Comparison of ENCODE assay signal across 15 cellular contexts in genomic region chr11:121329786-121330395, GRCh38.
"Had no signal": no experiment of that assay in that cellular context is flagged by ENCODE, and none has a peak within 500 bp of the region (broad histone marks: within the 10 kb centered on the region; RNA-seq: fewer than 3 reads in every experiment).

No MANE protein-coding gene starts in this region.

- H3K4me1 ChIP-seq: colonic mucosa, pancreas had no signal

- H3K9me3 ChIP-seq: colonic mucosa, pancreas had no signal

- H3K36me3 ChIP-seq: colonic mucosa, pancreas had no signal

- H3K27ac ChIP-seq: colonic mucosa, pancreas had no signal

- ATAC-seq: esophagus mucosa had no signal

- H3K4me3 ChIP-seq: colonic mucosa, lung, pancreas had no signal

- H3K27me3 ChIP-seq: colonic mucosa, pancreas had no signal

- DNase-seq: activated CD4-positive, alpha-beta T cell treated with anti-CD3 and anti-CD28 coated beads, Interleukin-2, amount 10 ng/mL, durations not matched to agents 24 days and 14 days; activated CD4-positive, CD25-positive, alpha-beta regulatory T cell; activated CD8-positive, alpha-beta memory T cell treated with anti-CD3 and anti-CD28 coated beads, Interleukin-2, amount 50 U/mL, for 4 hours; activated CD8-positive, alpha-beta T cell treated with anti-CD3 and anti-CD28 coated beads, Interleukin-2, amount 10 ng/mL, durations not matched to agents 7 days and 5 days; activated effector memory CD4-positive, alpha-beta T cell treated with anti-CD3 and anti-CD28 coated beads, Interleukin-2, amount 50 U/mL, for 16 hours; activated T-cell treated with anti-CD3 and anti-CD28 coated beads, Interleukin-2, amount 50 U/mL, for 48 hours; amygdala; central memory CD4-positive, alpha-beta T cell; colonic mucosa; midbrain; naive B cell; pancreas had no signal

- FAIRE-seq: endometrium, pancreas had no signal
